ENCODE assay signal across 1 cellular context in the genomic region with DNA sequence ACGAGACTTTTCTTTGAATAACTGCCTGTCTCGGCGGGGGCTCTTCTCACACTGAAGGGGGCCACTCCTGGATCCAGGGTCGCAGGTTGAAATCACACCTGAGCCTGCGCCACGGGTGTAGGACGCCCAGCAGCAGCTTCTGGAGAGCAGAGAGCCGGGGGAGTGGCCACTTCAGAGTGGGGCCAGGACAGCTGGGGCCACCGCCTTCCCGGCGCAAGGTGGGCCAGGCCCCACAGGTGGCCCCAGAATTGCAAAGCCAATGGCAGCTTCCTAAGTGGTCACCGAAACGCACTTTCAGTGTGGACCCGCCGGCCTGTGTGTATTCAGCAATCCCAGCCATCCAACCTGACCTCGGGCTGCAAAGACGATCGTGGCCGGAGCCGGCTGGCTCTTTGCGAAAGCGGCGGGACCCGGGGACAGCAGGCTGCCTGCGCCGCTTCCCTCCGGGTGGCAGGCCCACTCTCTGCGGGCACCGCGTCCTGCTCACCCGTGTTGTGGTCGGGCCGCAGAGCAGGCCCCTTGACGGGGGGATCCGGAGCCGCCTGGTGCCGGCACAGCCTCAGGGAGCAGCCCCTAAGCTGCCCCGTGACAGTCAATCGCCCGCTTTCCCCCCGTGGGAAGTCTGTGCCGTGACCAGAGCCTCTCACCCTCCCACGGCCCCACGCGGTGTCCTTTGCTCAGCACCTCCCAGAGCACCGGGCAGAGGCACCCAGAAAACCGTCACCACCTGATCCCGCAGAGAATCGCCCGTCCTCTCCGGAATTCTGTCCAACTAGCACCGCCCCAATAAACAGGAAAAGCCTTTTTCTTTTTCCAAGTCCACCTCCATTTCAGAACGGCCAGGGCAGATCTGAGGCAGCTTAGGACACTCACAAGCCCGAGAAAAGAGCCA.
TF ChIP-seq lines count a peak whose summit lies in the region.

No MANE protein-coding gene starts in this region.

TF ChIP-seq in HepG2, 621 proteins besides CTCF, POLR2A, EP300 and RAD21 (continued from another document and continues in another):
- TF ChIP-seq, protein P1, sequence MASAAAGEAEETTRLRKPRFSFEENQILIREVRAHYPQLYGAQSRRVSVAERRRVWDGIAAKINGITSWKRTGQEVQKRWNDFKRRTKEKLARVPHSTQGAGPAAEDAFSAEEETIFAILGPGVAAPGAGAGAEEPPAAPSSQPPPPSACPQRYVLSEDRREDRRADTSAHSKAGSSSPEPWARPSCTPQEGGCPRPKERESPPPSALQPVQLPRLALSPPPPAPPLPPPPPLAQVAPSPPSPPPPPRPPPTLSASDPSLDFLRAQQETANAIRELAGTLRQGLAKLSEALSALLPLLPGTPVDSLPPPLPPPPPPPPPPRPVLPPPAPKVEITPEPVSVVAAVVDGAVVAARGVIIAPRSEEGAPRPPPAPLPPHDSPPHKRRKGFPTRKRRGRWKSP (CRISPR knock-in tag; IDR thresholded peaks at IDR 0.05), result no peak
- TF ChIP-seq ZBTB7B (CRISPR knock-in tag; IDR thresholded peaks at IDR 0.05) (no peak), CREM (IDR thresholded peaks at IDR 0.05) (no peak), CREM (CRISPR knock-in tag; IDR thresholded peaks at IDR 0.05) (no peak), EZH2 (conservative IDR thresholded peaks at IDR 0.05; ENCODE audit: low read depth, low read length) (0 out of 2 replicates have a peak, but pooled peaks have one; percentile 27), HNRNPLL (IDR thresholded peaks at IDR 0.05; ENCODE audit: low read depth, low read length, poor library complexity, severe bottlenecking) (peak; percentile 45), MAFG (CRISPR knock-in tag; IDR thresholded peaks at IDR 0.05) (0 out of 2 replicates have a peak, but pooled peaks have one; percentile 14), ZNF256 (CRISPR knock-in tag; conservative IDR thresholded peaks at IDR 0.05) (no peak), PHF20 (CRISPR knock-in tag; IDR thresholded peaks at IDR 0.05) (no peak), CAMTA2 (CRISPR knock-in tag; IDR thresholded peaks at IDR 0.05; ENCODE audit: borderline replicate concordance) (no peak), ONECUT2 (CRISPR knock-in tag; IDR thresholded peaks at IDR 0.05) (no peak), PLRG1 (conservative IDR thresholded peaks at IDR 0.05) (no peak), SOX13 (IDR thresholded peaks at IDR 0.05) (no peak), SOX13 (CRISPR knock-in tag; conservative IDR thresholded peaks at IDR 0.05 in 1 of 2, IDR thresholded peaks at IDR 0.05 in 1 of 2) (no peak), ZNF296 (CRISPR knock-in tag; conservative IDR thresholded peaks at IDR 0.05) (no peak), KDM5B (CRISPR knock-in tag; IDR thresholded peaks at IDR 0.05; ENCODE audit: borderline replicate concordance) (peak; percentile 28; the same call in 1 of the 2 replicates), HES4 (CRISPR knock-in tag; IDR thresholded peaks at IDR 0.05; ENCODE audit: borderline replicate concordance) (peak; percentile 23; the same call in 1 of the 2 replicates), KLF9 (CRISPR knock-in tag; IDR thresholded peaks at IDR 0.05; ENCODE audit: low read depth) (no peak), SRY (CRISPR knock-in tag; IDR thresholded peaks at IDR 0.05) (no peak), ETV5 (CRISPR knock-in tag; IDR thresholded peaks at IDR 0.05; ENCODE audit: borderline replicate concordance) (no peak), SRSF4 (IDR thresholded peaks at IDR 0.05; ENCODE audit: low read depth, low read length, poor library complexity, severe bottlenecking) (no peak), ELF1 (CRISPR knock-in tag; IDR thresholded peaks at IDR 0.05) (no peak), PAX8 (CRISPR knock-in tag; IDR thresholded peaks at IDR 0.05; ENCODE audit: borderline replicate concordance) (no peak), ZFYVE20 (CRISPR knock-in tag; IDR thresholded peaks at IDR 0.05; ENCODE audit: borderline replicate concordance, low read depth) (no peak), KAT8 (CRISPR knock-in tag; IDR thresholded peaks at IDR 0.05) (no peak), POLR2AphosphoS2 (IDR thresholded peaks at IDR 0.05; ENCODE audit: low read depth, low read length) (0 out of 2 replicates have a peak, but pooled peaks have one; percentile 21), ZNF75D (CRISPR knock-in tag; IDR thresholded peaks at IDR 0.05; ENCODE audit: borderline replicate concordance) (no peak), ZNF563 (CRISPR knock-in tag; IDR thresholded peaks at IDR 0.05) (0 out of 2 replicates have a peak, but pooled peaks have one; percentile 28), MXD4 (CRISPR knock-in tag; IDR thresholded peaks at IDR 0.05) (no peak), GABPB1 (CRISPR knock-in tag; IDR thresholded peaks at IDR 0.05) (peak; percentile 51; the same call in 1 of the 2 replicates), FOXO1 (CRISPR knock-in tag; IDR thresholded peaks at IDR 0.05) (no peak), ETV6 (CRISPR knock-in tag; conservative IDR thresholded peaks at IDR 0.05) (no peak), MBD4 (IDR thresholded peaks at IDR 0.05; ENCODE audit: borderline replicate concordance, low read length) (no peak), HCFC1 (IDR thresholded peaks at IDR 0.05; ENCODE audit: low read depth, low read length) (no peak), ZNF350 (CRISPR knock-in tag; IDR thresholded peaks at IDR 0.05; ENCODE audit: borderline replicate concordance, low read depth) (0 out of 2 replicates have a peak, but pooled peaks have one; percentile 29), YY1 (IDR thresholded peaks at IDR 0.05; ENCODE audit: insufficient read depth, insufficient replicate concordance, low read depth, low read length) (no peak)
- TF ChIP-seq, protein P2, sequence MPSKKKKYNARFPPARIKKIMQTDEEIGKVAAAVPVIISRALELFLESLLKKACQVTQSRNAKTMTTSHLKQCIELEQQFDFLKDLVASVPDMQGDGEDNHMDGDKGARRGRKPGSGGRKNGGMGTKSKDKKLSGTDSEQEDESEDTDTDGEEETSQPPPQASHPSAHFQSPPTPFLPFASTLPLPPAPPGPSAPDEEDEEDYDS (CRISPR knock-in tag; IDR thresholded peaks at IDR 0.05), result no peak
- TF ChIP-seq, protein P3, sequence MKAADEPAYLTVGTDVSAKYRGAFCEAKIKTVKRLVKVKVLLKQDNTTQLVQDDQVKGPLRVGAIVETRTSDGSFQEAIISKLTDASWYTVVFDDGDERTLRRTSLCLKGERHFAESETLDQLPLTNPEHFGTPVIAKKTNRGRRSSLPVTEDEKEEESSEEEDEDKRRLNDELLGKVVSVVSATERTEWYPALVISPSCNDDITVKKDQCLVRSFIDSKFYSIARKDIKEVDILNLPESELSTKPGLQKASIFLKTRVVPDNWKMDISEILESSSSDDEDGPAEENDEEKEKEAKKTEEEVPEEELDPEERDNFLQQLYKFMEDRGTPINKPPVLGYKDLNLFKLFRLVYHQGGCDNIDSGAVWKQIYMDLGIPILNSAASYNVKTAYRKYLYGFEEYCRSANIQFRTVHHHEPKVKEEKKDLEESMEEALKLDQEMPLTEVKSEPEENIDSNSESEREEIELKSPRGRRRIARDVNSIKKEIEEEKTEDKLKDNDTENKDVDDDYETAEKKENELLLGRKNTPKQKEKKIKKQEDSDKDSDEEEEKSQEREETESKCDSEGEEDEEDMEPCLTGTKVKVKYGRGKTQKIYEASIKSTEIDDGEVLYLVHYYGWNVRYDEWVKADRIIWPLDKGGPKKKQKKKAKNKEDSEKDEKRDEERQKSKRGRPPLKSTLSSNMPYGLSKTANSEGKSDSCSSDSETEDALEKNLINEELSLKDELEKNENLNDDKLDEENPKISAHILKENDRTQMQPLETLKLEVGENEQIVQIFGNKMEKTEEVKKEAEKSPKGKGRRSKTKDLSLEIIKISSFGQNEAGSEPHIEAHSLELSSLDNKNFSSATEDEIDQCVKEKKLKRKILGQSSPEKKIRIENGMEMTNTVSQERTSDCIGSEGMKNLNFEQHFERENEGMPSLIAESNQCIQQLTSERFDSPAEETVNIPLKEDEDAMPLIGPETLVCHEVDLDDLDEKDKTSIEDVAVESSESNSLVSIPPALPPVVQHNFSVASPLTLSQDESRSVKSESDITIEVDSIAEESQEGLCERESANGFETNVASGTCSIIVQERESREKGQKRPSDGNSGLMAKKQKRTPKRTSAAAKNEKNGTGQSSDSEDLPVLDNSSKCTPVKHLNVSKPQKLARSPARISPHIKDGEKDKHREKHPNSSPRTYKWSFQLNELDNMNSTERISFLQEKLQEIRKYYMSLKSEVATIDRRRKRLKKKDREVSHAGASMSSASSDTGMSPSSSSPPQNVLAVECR (CRISPR knock-in tag; IDR thresholded peaks at IDR 0.05; ENCODE audit: borderline replicate concordance), result no peak
- TF ChIP-seq, protein P4, sequence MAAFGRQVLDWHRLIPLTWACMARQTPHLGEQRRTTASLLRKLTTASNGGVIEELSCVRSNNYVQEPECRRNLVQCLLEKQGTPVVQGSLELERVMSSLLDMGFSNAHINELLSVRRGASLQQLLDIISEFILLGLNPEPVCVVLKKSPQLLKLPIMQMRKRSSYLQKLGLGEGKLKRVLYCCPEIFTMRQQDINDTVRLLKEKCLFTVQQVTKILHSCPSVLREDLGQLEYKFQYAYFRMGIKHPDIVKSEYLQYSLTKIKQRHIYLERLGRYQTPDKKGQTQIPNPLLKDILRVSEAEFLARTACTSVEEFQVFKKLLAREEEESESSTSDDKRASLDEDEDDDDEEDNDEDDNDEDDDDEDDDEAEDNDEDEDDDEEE (CRISPR knock-in tag; IDR thresholded peaks at IDR 0.05), result 0 out of 2 replicates have a peak, but pooled peaks have one; percentile 34
- TF ChIP-seq, protein P5, sequence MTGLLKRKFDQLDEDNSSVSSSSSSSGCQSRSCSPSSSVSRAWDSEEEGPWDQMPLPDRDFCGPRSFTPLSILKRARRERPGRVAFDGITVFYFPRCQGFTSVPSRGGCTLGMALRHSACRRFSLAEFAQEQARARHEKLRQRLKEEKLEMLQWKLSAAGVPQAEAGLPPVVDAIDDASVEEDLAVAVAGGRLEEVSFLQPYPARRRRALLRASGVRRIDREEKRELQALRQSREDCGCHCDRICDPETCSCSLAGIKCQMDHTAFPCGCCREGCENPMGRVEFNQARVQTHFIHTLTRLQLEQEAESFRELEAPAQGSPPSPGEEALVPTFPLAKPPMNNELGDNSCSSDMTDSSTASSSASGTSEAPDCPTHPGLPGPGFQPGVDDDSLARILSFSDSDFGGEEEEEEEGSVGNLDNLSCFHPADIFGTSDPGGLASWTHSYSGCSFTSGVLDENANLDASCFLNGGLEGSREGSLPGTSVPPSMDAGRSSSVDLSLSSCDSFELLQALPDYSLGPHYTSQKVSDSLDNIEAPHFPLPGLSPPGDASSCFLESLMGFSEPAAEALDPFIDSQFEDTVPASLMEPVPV (CRISPR knock-in tag; IDR thresholded peaks at IDR 0.05), result no peak
- TF ChIP-seq, protein P6, sequence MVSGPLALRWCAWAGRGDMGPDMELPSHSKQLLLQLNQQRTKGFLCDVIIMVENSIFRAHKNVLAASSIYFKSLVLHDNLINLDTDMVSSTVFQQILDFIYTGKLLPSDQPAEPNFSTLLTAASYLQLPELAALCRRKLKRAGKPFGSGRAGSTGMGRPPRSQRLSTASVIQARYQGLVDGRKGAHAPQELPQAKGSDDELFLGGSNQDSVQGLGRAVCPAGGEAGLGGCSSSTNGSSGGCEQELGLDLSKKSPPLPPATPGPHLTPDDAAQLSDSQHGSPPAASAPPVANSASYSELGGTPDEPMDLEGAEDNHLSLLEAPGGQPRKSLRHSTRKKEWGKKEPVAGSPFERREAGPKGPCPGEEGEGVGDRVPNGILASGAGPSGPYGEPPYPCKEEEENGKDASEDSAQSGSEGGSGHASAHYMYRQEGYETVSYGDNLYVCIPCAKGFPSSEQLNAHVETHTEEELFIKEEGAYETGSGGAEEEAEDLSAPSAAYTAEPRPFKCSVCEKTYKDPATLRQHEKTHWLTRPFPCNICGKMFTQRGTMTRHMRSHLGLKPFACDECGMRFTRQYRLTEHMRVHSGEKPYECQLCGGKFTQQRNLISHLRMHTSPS (CRISPR knock-in tag; IDR thresholded peaks at IDR 0.05; ENCODE audit: low read depth), result no peak
- TF ChIP-seq, protein P7, sequence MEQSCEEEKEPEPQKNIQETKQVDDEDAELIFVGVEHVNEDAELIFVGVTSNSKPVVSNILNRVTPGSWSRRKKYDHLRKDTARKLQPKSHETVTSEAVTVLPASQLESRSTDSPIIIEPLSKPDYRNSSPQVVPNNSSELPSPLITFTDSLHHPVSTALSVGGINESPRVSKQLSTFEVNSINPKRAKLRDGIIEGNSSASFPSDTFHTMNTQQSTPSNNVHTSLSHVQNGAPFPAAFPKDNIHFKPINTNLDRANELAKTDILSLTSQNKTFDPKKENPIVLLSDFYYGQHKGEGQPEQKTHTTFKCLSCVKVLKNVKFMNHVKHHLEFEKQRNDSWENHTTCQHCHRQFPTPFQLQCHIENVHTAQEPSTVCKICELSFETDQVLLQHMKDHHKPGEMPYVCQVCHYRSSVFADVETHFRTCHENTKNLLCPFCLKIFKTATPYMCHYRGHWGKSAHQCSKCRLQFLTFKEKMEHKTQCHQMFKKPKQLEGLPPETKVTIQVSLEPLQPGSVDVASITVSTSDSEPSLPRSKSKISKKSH (CRISPR knock-in tag; IDR thresholded peaks at IDR 0.05; ENCODE audit: borderline replicate concordance), result no peak
- TF ChIP-seq, protein P8, sequence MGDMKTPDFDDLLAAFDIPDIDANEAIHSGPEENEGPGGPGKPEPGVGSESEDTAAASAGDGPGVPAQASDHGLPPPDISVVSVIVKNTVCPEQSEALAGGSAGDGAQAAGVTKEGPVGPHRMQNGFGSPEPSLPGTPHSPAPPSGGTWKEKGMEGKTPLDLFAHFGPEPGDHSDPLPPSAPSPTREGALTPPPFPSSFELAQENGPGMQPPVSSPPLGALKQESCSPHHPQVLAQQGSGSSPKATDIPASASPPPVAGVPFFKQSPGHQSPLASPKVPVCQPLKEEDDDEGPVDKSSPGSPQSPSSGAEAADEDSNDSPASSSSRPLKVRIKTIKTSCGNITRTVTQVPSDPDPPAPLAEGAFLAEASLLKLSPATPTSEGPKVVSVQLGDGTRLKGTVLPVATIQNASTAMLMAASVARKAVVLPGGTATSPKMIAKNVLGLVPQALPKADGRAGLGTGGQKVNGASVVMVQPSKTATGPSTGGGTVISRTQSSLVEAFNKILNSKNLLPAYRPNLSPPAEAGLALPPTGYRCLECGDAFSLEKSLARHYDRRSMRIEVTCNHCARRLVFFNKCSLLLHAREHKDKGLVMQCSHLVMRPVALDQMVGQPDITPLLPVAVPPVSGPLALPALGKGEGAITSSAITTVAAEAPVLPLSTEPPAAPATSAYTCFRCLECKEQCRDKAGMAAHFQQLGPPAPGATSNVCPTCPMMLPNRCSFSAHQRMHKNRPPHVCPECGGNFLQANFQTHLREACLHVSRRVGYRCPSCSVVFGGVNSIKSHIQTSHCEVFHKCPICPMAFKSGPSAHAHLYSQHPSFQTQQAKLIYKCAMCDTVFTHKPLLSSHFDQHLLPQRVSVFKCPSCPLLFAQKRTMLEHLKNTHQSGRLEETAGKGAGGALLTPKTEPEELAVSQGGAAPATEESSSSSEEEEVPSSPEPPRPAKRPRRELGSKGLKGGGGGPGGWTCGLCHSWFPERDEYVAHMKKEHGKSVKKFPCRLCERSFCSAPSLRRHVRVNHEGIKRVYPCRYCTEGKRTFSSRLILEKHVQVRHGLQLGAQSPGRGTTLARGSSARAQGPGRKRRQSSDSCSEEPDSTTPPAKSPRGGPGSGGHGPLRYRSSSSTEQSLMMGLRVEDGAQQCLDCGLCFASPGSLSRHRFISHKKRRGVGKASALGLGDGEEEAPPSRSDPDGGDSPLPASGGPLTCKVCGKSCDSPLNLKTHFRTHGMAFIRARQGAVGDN (CRISPR knock-in tag; IDR thresholded peaks at IDR 0.05), result peak; percentile 46
- TF ChIP-seq, protein P9, sequence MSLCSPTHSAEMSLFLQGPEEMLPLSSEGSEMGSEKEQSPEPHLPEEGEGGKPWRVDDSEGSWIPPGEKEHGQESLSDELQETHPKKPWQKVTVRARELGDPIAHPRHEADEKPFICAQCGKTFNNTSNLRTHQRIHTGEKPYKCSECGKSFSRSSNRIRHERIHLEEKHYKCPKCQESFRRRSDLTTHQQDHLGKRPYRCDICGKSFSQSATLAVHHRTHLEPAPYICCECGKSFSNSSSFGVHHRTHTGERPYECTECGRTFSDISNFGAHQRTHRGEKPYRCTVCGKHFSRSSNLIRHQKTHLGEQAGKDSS (CRISPR knock-in tag; IDR thresholded peaks at IDR 0.05; ENCODE audit: borderline replicate concordance, low read depth), result no peak
